Comparison of ENCODE assay signal across 19 cellular contexts in genomic region chrX:54386314-54386713, GRCh38.
"Had no signal": no experiment of that assay in that cellular context is flagged by ENCODE, and none has a peak within 500 bp of the region (broad histone marks: within the 10 kb centered on the region; RNA-seq: fewer than 3 reads in every experiment).

No MANE protein-coding gene starts in this region.

- H3K9me3 ChIP-seq: ovary, psoas muscle, sigmoid colon, spleen, thoracic aorta, upper lobe of right lung had no signal

- H3K4me1 ChIP-seq: psoas muscle, sigmoid colon, spleen, upper lobe of right lung had no signal

- H3K27ac ChIP-seq: cardiac muscle cell, dorsolateral prefrontal cortex, ovary, psoas muscle, sigmoid colon, spleen, thoracic aorta, upper lobe of right lung had no signal

- DNase-seq: activated CD4-positive, alpha-beta memory T cell treated with anti-CD3 and anti-CD28 coated beads, Interleukin-2, amount 10 ng/mL, durations not matched to agents 7 days and 5 days; activated CD4-positive, alpha-beta T cell treated with anti-CD3 and anti-CD28 coated beads for 4 hours; activated naive CD4-positive, alpha-beta T cell treated with anti-CD3 and anti-CD28 coated beads, Interleukin-2, amount 50 U/mL, for 16 hours; activated T-cell treated with anti-CD3 and anti-CD28 coated beads, Interleukin-2, amount 50 U/mL, for 4 hours; dorsolateral prefrontal cortex; head of caudate nucleus; kidney glomerular epithelial cell; naive thymus-derived CD4-positive, alpha-beta T cell; ovary; psoas muscle; sigmoid colon; spleen; stimulated activated naive B cell treated with anti-CD40 and anti-IgM and Interleukin-4, amounts not matched to agents 10 μg/mL and 1 μg/mL and 100 μg/mL, for 72 hours; T-cell; upper lobe of right lung had no signal

- H3K36me3 ChIP-seq: cardiac muscle cell, ovary, sigmoid colon, spleen, thoracic aorta, upper lobe of right lung had no signal

- FAIRE-seq: frontal cortex had no signal

- ATAC-seq: activated T-cell treated with anti-CD3 and anti-CD28 coated beads, Interleukin-2, amount 50 U/mL, for 4 hours; naive thymus-derived CD4-positive, alpha-beta T cell; psoas muscle; SK-N-SH treated with all-trans-retinoic acid at 6 μM for 48 hours; stimulated activated naive B cell treated with anti-CD40 and anti-IgM and Interleukin-4, amounts not matched to agents 10 μg/mL and 1 μg/mL and 100 μg/mL, for 72 hours; T-cell; upper lobe of right lung had no signal

- H3K4me3 ChIP-seq: cardiac muscle cell, dorsolateral prefrontal cortex, ovary, psoas muscle, sigmoid colon, spleen, thoracic aorta, upper lobe of right lung had no signal

- H3K27me3 ChIP-seq: cardiac muscle cell, ovary, sigmoid colon, spleen, upper lobe of right lung had no signal
